ENCODE assay signal across 12 cellular contexts in genomic region chr1:224064150-224064549, GRCh38.
"Had no signal": no experiment of that assay in that cellular context is flagged by ENCODE, and none has a peak within 500 bp of the region (broad histone marks: within the 10 kb centered on the region; RNA-seq: fewer than 3 reads in every experiment).

No MANE protein-coding gene starts in this region.

- H3K4me1 Mint-ChIP-seq: neural crest cell had no signal

- H3K36me3 Mint-ChIP-seq: activated naive CD4-positive, alpha-beta T cell treated with anti-CD3 and anti-CD28 coated beads, Interleukin-2, amount 10 ng/mL, durations not matched to agents 7 days and 5 days had no signal

- H3K27ac Mint-ChIP-seq: activated CD4-positive, alpha-beta T cell treated with anti-CD3 and anti-CD28 coated beads, Interleukin-2, amount 10 ng/mL, durations not matched to agents 7 days and 5 days; activated naive CD4-positive, alpha-beta T cell treated with anti-CD3 and anti-CD28 coated beads, Interleukin-2, amount 10 ng/mL, durations not matched to agents 7 days and 5 days; stimulated activated naive CD8-positive, alpha-beta T cell treated with anti-CD3 and anti-CD28 coated beads, Interleukin-15, amount 100 ng/mL, for 72 hours had no signal

- DNase-seq: activated CD4-positive, alpha-beta T cell treated with anti-CD3 and anti-CD28 coated beads, Interleukin-2, amount 10 ng/mL, durations not matched to agents 7 days and 5 days; activated CD8-positive, alpha-beta memory T cell treated with anti-CD3 and anti-CD28 coated beads for 24 hours; activated naive CD4-positive, alpha-beta T cell treated with anti-CD3 and anti-CD28 coated beads, Interleukin-2, amount 10 ng/mL, durations not matched to agents 7 days and 5 days; effector CD4-positive, alpha-beta T cell; foreskin melanocyte; heart left ventricle; pancreas; retina; stimulated activated CD4-positive, alpha-beta T cell treated with anti-CD3 and anti-CD28 coated beads, Interleukin-4, amount 100 ng/mL, for 1 hour; stimulated activated naive CD8-positive, alpha-beta T cell treated with anti-CD3 and anti-CD28 coated beads, Interleukin-15, amount 100 ng/mL, for 72 hours; testis had no signal

- ATAC-seq: heart left ventricle; pancreas; stimulated activated naive CD8-positive, alpha-beta T cell treated with anti-CD3 and anti-CD28 coated beads, Interleukin-15, amount 100 ng/mL, for 72 hours had no signal

- H3K4me3 Mint-ChIP-seq: activated CD4-positive, alpha-beta T cell treated with anti-CD3 and anti-CD28 coated beads, Interleukin-2, amount 10 ng/mL, durations not matched to agents 7 days and 5 days; activated naive CD4-positive, alpha-beta T cell treated with anti-CD3 and anti-CD28 coated beads, Interleukin-2, amount 10 ng/mL, durations not matched to agents 7 days and 5 days; neural crest cell; stimulated activated naive CD8-positive, alpha-beta T cell treated with anti-CD3 and anti-CD28 coated beads, Interleukin-15, amount 100 ng/mL, for 72 hours had no signal

- H3K9me3 Mint-ChIP-seq: activated naive CD4-positive, alpha-beta T cell treated with anti-CD3 and anti-CD28 coated beads, Interleukin-2, amount 10 ng/mL, durations not matched to agents 7 days and 5 days; neural crest cell; stimulated activated naive CD8-positive, alpha-beta T cell treated with anti-CD3 and anti-CD28 coated beads, Interleukin-15, amount 100 ng/mL, for 72 hours had no signal
